ENCODE assay signal across 5 cellular contexts in the genomic region with DNA sequence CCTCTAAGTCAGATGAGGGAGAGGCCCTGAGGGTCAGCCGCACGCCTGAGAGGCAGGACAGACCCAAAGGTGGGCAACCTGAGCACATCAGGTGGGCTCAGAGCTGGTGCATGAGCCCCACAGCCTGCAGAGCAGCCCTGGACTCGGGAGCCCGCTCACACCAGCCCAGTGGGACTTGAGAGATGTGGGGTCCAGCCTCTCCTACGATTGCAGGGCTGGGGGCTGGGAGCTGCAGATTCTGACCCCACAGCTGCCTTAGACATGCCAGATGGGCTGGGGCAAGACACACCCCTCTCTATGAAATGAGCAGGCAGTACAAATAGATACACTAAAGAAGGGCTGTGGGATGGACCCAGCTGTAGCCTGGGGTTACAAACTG.
"Had no signal": no experiment of that assay in that cellular context is flagged by ENCODE, and none has a peak within 500 bp of the region (broad histone marks: within the 10 kb centered on the region; RNA-seq: fewer than 3 reads in every experiment).

No MANE protein-coding gene starts in this region.

- H3K4me3 ChIP-seq: K562 had no signal

- DNase-seq: IMR-90, KBM-7 had no signal

- H3K27ac ChIP-seq: HL-60 had no signal

- ATAC-seq: HepG2, K562 had no signal
